ENCODE assay signal across 21 cellular contexts in genomic region chr6:31266721-31267360, GRCh38. TPM values are rescaled to one million over a fixed set of nuclear protein-coding genes. Genes with fewer than 3 reads are reported as not detected.
DNase-seq lines count a peak whose midpoint lies in the region; ATAC-seq and TF ChIP-seq lines count a peak whose summit lies in the region.
"Had no signal": no experiment of that assay in that cellular context is flagged by ENCODE, and none has a peak within 500 bp of the region (broad histone marks: within the 10 kb centered on the region; RNA-seq: fewer than 3 reads in every experiment).

No MANE protein-coding gene starts in this region.

- H3K27ac Mint-ChIP-seq in activated T-cell treated with anti-CD3 and anti-CD28 coated beads, Interleukin-2, amount 50 U/mL, for 72 hours = peak overlapping the region; percentile 59
- peak overlapping the region; percentile 16 for H3K27ac Mint-ChIP-seq in activated naive CD8-positive, alpha-beta T cell treated with anti-CD3 and anti-CD28 coated beads, Interleukin-2, amount 50 U/mL, for 24 hours
- peak overlapping the region; percentile 2 for H3K27ac Mint-ChIP-seq in stimulated activated memory B cell treated with anti-CD40 and anti-IgM and Interleukin-4, amounts not matched to agents 10 μg/mL and 1 μg/mL and 100 μg/mL, for 72 hours
- H3K27ac Mint-ChIP-seq: H9 had no signal

- no peak for DNase-seq in activated T-cell treated with anti-CD3 and anti-CD28 coated beads, Interleukin-2, amount 50 U/mL, for 72 hours
- no peak for DNase-seq in activated T-cell treated with anti-CD3 and anti-CD28 coated beads for 4 hours
- no peak for DNase-seq in activated naive CD8-positive, alpha-beta T cell treated with anti-CD3 and anti-CD28 coated beads, Interleukin-2, amount 50 U/mL, for 24 hours
- DNase-seq in HT-29 (ENCODE audit: low spot score) = no peak
- DNase-seq in GM10248 (ENCODE audit: extremely low spot score) = no peak
- DNase-seq: activated CD8-positive, alpha-beta memory T cell treated with anti-CD3 and anti-CD28 coated beads, Interleukin-2, amount 50 U/mL, for 48 hours; activated naive CD4-positive, alpha-beta T cell; effector memory CD4-positive, alpha-beta T cell; gastrocnemius medialis; H9; Karpas-422; kidney; lower lobe of right lung; NCI-H2029; NCI-H345; SJCRH30; testis had no signal

- no peaks in the 10 kb centered on the region for H3K27me3 Mint-ChIP-seq in activated T-cell treated with anti-CD3 and anti-CD28 coated beads, Interleukin-2, amount 50 U/mL, for 72 hours (ENCODE audit: low read depth)
- no peaks in the 10 kb centered on the region for H3K27me3 Mint-ChIP-seq in activated naive CD8-positive, alpha-beta T cell treated with anti-CD3 and anti-CD28 coated beads, Interleukin-2, amount 50 U/mL, for 24 hours
- H3K27me3 Mint-ChIP-seq in stimulated activated memory B cell treated with anti-CD40 and anti-IgM and Interleukin-4, amounts not matched to agents 10 μg/mL and 1 μg/mL and 100 μg/mL, for 72 hours = no peaks in the 10 kb centered on the region

- CTCF ChIA-PET in GM10248 (lab: Yijun Ruan, JAX) = no interaction called here

- no peak for TF ChIP-seq CTCF in GM10248 (IDR thresholded peaks at IDR 0.05; ENCODE audit: control extremely low read depth, extremely low read depth, low read depth, missing control alignments)

- H3K9me3 Mint-ChIP-seq in activated T-cell treated with anti-CD3 and anti-CD28 coated beads, Interleukin-2, amount 50 U/mL, for 72 hours = peaks cover 0 to 2% of the 10 kb centered on the region in 2 donors
- peaks cover 9% of the 10 kb centered on the region for H3K9me3 Mint-ChIP-seq in activated naive CD8-positive, alpha-beta T cell treated with anti-CD3 and anti-CD28 coated beads, Interleukin-2, amount 50 U/mL, for 24 hours
- peaks cover 6% of the 10 kb centered on the region for H3K9me3 Mint-ChIP-seq in stimulated activated memory B cell treated with anti-CD40 and anti-IgM and Interleukin-4, amounts not matched to agents 10 μg/mL and 1 μg/mL and 100 μg/mL, for 72 hours

- peaks cover 45% of the 10 kb centered on the region for H3K4me1 Mint-ChIP-seq in activated T-cell treated with anti-CD3 and anti-CD28 coated beads, Interleukin-2, amount 50 U/mL, for 72 hours (ENCODE audit: low read depth)
- peaks cover 35% of the 10 kb centered on the region for H3K4me1 Mint-ChIP-seq in activated naive CD8-positive, alpha-beta T cell treated with anti-CD3 and anti-CD28 coated beads, Interleukin-2, amount 50 U/mL, for 24 hours
- H3K4me1 Mint-ChIP-seq in stimulated activated memory B cell treated with anti-CD40 and anti-IgM and Interleukin-4, amounts not matched to agents 10 μg/mL and 1 μg/mL and 100 μg/mL, for 72 hours = peaks cover 32% of the 10 kb centered on the region

- peaks cover 12 to 27% of the 10 kb centered on the region in 2 donors for H3K36me3 Mint-ChIP-seq in activated T-cell treated with anti-CD3 and anti-CD28 coated beads, Interleukin-2, amount 50 U/mL, for 72 hours (ENCODE audit: insufficient read depth in 2 of 2)
- H3K36me3 Mint-ChIP-seq in activated naive CD8-positive, alpha-beta T cell treated with anti-CD3 and anti-CD28 coated beads, Interleukin-2, amount 50 U/mL, for 24 hours (ENCODE audit: low read depth) = peaks cover 36% of the 10 kb centered on the region
- H3K36me3 Mint-ChIP-seq in stimulated activated memory B cell treated with anti-CD40 and anti-IgM and Interleukin-4, amounts not matched to agents 10 μg/mL and 1 μg/mL and 100 μg/mL, for 72 hours = peaks cover 57% of the 10 kb centered on the region

- ATAC-seq in activated T-cell treated with anti-CD3 and anti-CD28 coated beads, Interleukin-2, amount 50 U/mL, for 72 hours (replicated peaks in 1 of 2) = peak in 1 of 2 donors; percentile 5
- ATAC-seq in activated naive CD8-positive, alpha-beta T cell treated with anti-CD3 and anti-CD28 coated beads, Interleukin-2, amount 50 U/mL, for 24 hours = no peak
- peak; percentile 17 for ATAC-seq in stimulated activated memory B cell treated with anti-CD40 and anti-IgM and Interleukin-4, amounts not matched to agents 10 μg/mL and 1 μg/mL and 100 μg/mL, for 72 hours
- no peak for ATAC-seq in HG02623 (IDR thresholded peaks at IDR 0.05; ENCODE audit: unreplicated experiment)
- ATAC-seq: gastrocnemius medialis, Panc1 had no signal

- POLR2A ChIA-PET in GM10248 (lab: Yijun Ruan, JAX) = interaction anchor here (1.2 to 2.3 kb wide), 3 partner anchors 63 to 100 kb away, joined by 4 to 20 read pairs (median 5); no protein-coding TSS in a partner anchor

- no peak overlapping the region for H3K4me3 Mint-ChIP-seq in activated T-cell treated with anti-CD3 and anti-CD28 coated beads, Interleukin-2, amount 50 U/mL, for 72 hours
- H3K4me3 Mint-ChIP-seq in activated naive CD8-positive, alpha-beta T cell treated with anti-CD3 and anti-CD28 coated beads, Interleukin-2, amount 50 U/mL, for 24 hours = no peak overlapping the region
- no peak overlapping the region for H3K4me3 Mint-ChIP-seq in stimulated activated memory B cell treated with anti-CD40 and anti-IgM and Interleukin-4, amounts not matched to agents 10 μg/mL and 1 μg/mL and 100 μg/mL, for 72 hours
- H3K4me3 Mint-ChIP-seq: H9 had no signal

- TF ChIP-seq POLR2A in GM18526 (IDR thresholded peaks at IDR 0.05; ENCODE audit: extremely low read depth, insufficient read length) = peak; percentile 10

RNA-seq across cellular contexts. Expression of gene HLA-C, which starts 5.1 kb away (rescaled TPM):
- 100 to 1,000 TPM; 781 to 974 TPM for total RNA-seq in activated T-cell treated with anti-CD3 and anti-CD28 coated beads, Interleukin-2, amount 50 U/mL, for 72 hours
- 110 and 133 TPM in 2 replicates for total RNA-seq in HT-29 (2014; rRNA removed; shearing (Covaris generic))

Comparison
In these comparisons a context has a peak if more than half of its experiments do, and no peak if none do; other contexts are left out.
1. H3K27ac Mint-ChIP-seq: peak in every context shown above with its lines; median percentile 59 in activated T-cell treated with anti-CD3 and anti-CD28 coated beads, Interleukin-2, amount 50 U/mL, for 72 hours; 16 in activated naive CD8-positive, alpha-beta T cell treated with anti-CD3 and anti-CD28 coated beads, Interleukin-2, amount 50 U/mL, for 24 hours; 2 in stimulated activated memory B cell treated with anti-CD40 and anti-IgM and Interleukin-4, amounts not matched to agents 10 μg/mL and 1 μg/mL and 100 μg/mL, for 72 hours.